ENCODE assay signal across 14 cellular contexts in genomic region chr20:32560482-32560988, GRCh38. TPM values are rescaled to one million over a fixed set of nuclear protein-coding genes. Genes with fewer than 3 reads are reported as not detected.
A peak's percentile ranks its signal among the peaks of the same experiment; 100 is the strongest.
DNase-seq lines count a peak whose midpoint lies in the region; ATAC-seq and TF ChIP-seq lines count a peak whose summit lies in the region.
"Had no signal": no experiment of that assay in that cellular context is flagged by ENCODE, and none has a peak within 500 bp of the region (broad histone marks: within the 10 kb centered on the region; RNA-seq: fewer than 3 reads in every experiment).

No MANE protein-coding gene starts in this region.

- H3K27me3 ChIP-seq in endodermal cell (ENCODE audit: control insufficient read depth, insufficient read depth, low read length, poor library complexity, severe bottlenecking) (no peaks in the 10 kb centered on the region), adrenal gland (no peaks in the 10 kb centered on the region)
- H3K27me3 ChIP-seq: body of pancreas, vagina had no signal

- no peaks in the 10 kb centered on the region for H3K36me3 Mint-ChIP-seq in activated naive CD4-positive, alpha-beta T cell treated with anti-CD3 and anti-CD28 coated beads, Interleukin-2, amount 10 ng/mL, durations not matched to agents 7 days and 5 days
- no peaks in the 10 kb centered on the region for H3K36me3 Mint-ChIP-seq in activated CD8-positive, alpha-beta T cell treated with anti-CD3 and anti-CD28 coated beads for 36 hours (ENCODE audit: low read depth)
- H3K36me3 Mint-ChIP-seq in endodermal cell (ENCODE audit: low read depth) (no peaks in the 10 kb centered on the region), Calu3 (ENCODE audit: insufficient read depth, unreplicated experiment) (peaks cover 11% of the 10 kb centered on the region)
- H3K36me3 Mint-ChIP-seq in stimulated activated memory B cell treated with anti-CD40 and anti-IgM and Interleukin-4, amounts not matched to agents 10 μg/mL and 1 μg/mL and 100 μg/mL, for 72 hours = peaks cover 5% of the 10 kb centered on the region

- CTCF ChIA-PET in activated naive CD4-positive, alpha-beta T cell treated with anti-CD3 and anti-CD28 coated beads, Interleukin-2, amount 10 ng/mL, durations not matched to agents 7 days and 5 days (lab: Charles Lee) = interaction anchor here (1.5 kb wide), 1 partner anchor 38 kb away, joined by 5 read pairs; no protein-coding TSS in a partner anchor
- CTCF ChIA-PET in activated CD8-positive, alpha-beta T cell treated with anti-CD3 and anti-CD28 coated beads for 36 hours (lab: Charles Lee) = no interaction called here
- CTCF ChIA-PET in Calu3 (lab: Charles Lee) = no interaction called here

- peaks cover 19% of the 10 kb centered on the region for H3K4me1 Mint-ChIP-seq in activated naive CD4-positive, alpha-beta T cell treated with anti-CD3 and anti-CD28 coated beads, Interleukin-2, amount 10 ng/mL, durations not matched to agents 7 days and 5 days
- peaks cover 54% of the 10 kb centered on the region for H3K4me1 Mint-ChIP-seq in activated CD8-positive, alpha-beta T cell treated with anti-CD3 and anti-CD28 coated beads for 36 hours (ENCODE audit: low read depth)
- H3K4me1 Mint-ChIP-seq in endodermal cell (peaks cover 31% of the 10 kb centered on the region), Calu3 (ENCODE audit: low read depth, unreplicated experiment) (no peaks in the 10 kb centered on the region)
- peaks cover 39% of the 10 kb centered on the region for H3K4me1 Mint-ChIP-seq in stimulated activated memory B cell treated with anti-CD40 and anti-IgM and Interleukin-4, amounts not matched to agents 10 μg/mL and 1 μg/mL and 100 μg/mL, for 72 hours

- no peak for TF ChIP-seq CTCF in activated CD8-positive, alpha-beta T cell treated with anti-CD3 and anti-CD28 coated beads for 36 hours (IDR thresholded peaks at IDR 0.05)
- no peak for TF ChIP-seq CTCF in endodermal cell (conservative IDR thresholded peaks at IDR 0.05)
- TF ChIP-seq CTCF in Calu3 (IDR thresholded peaks at IDR 0.05; ENCODE audit: unreplicated experiment) = no peak
- no peak for TF ChIP-seq CTCF in adrenal gland (IDR thresholded peaks at IDR 0.05)

- no peak overlapping the region for H3K4me3 Mint-ChIP-seq in activated naive CD4-positive, alpha-beta T cell treated with anti-CD3 and anti-CD28 coated beads, Interleukin-2, amount 10 ng/mL, durations not matched to agents 7 days and 5 days
- peak overlapping the region; percentile 54 for H3K4me3 Mint-ChIP-seq in activated CD8-positive, alpha-beta T cell treated with anti-CD3 and anti-CD28 coated beads for 36 hours
- H3K4me3 Mint-ChIP-seq in endodermal cell = no peak overlapping the region
- no peak overlapping the region for H3K4me3 Mint-ChIP-seq in stimulated activated memory B cell treated with anti-CD40 and anti-IgM and Interleukin-4, amounts not matched to agents 10 μg/mL and 1 μg/mL and 100 μg/mL, for 72 hours
- H3K4me3 Mint-ChIP-seq in Calu3 (ENCODE audit: low read depth, unreplicated experiment) = no peak overlapping the region
- H3K4me3 Mint-ChIP-seq: T-helper 2 cell treated with Interferon-gamma antibody and Interleukin-4, amounts not matched to agents 5 μg/mL and 100 μg/mL, for 36 hours had no signal

- H3K4me1 ChIP-seq in endodermal cell (ENCODE audit: control insufficient read depth, insufficient read depth, low read length) = peaks cover 5% of the 10 kb centered on the region
- peaks cover 0 to 31% of the 10 kb centered on the region in 2 donors for H3K4me1 ChIP-seq in adrenal gland (replicated peaks in 1 of 2)
- H3K4me1 ChIP-seq: psoas muscle had no signal

- no TSS peak for BruUV-seq in Calu3 (replicated peaks; lab: Mats Ljungman, UMichigan)

- H3K9ac ChIP-seq in endodermal cell (ENCODE audit: extremely low read depth, low read length, poor library complexity, severe bottlenecking) = no peak overlapping the region

- peak overlapping the region; percentile 9 for H3K27ac Mint-ChIP-seq in activated naive CD4-positive, alpha-beta T cell treated with anti-CD3 and anti-CD28 coated beads, Interleukin-2, amount 10 ng/mL, durations not matched to agents 7 days and 5 days
- peak overlapping the region; percentile 78 for H3K27ac Mint-ChIP-seq in activated CD8-positive, alpha-beta T cell treated with anti-CD3 and anti-CD28 coated beads for 36 hours
- H3K27ac Mint-ChIP-seq in endodermal cell = no peak overlapping the region
- H3K27ac Mint-ChIP-seq in stimulated activated memory B cell treated with anti-CD40 and anti-IgM and Interleukin-4, amounts not matched to agents 10 μg/mL and 1 μg/mL and 100 μg/mL, for 72 hours = peak overlapping the region; percentile 81
- no peak overlapping the region for H3K27ac Mint-ChIP-seq in Calu3 (ENCODE audit: unreplicated experiment)
- H3K27ac Mint-ChIP-seq: T-helper 2 cell treated with Interferon-gamma antibody and Interleukin-4, amounts not matched to agents 5 μg/mL and 100 μg/mL, for 36 hours had no signal

- 75 to 84% methylated on average over 8 to 9 of the region's 9 CpGs for WGBS in endodermal cell (ENCODE audit: insufficient coverage in 1 of 2, insufficient read length in 1 of 2), 2 experiments
- 74 to 100% (median 77%) methylated on average over 5 to 9 of the region's 9 CpGs for WGBS in adrenal gland, 4 donors

- POLR2A ChIA-PET in activated CD8-positive, alpha-beta T cell treated with anti-CD3 and anti-CD28 coated beads for 36 hours (lab: Charles Lee) = interaction anchor here (1.4 to 8.8 kb wide), 3 partner anchors 8 to 23 kb away, joined by 3 to 57 read pairs (median 7); no protein-coding TSS in a partner anchor

- H3K9me3 ChIP-seq in endodermal cell (ENCODE audit: control insufficient read depth, low read length) (no peaks in the 10 kb centered on the region), adrenal gland (replicated peaks in 1 of 3) (no peaks in the 10 kb centered on the region)
- H3K9me3 ChIP-seq: body of pancreas, psoas muscle, vagina had no signal

- H3K27ac ChIP-seq in endodermal cell (ENCODE audit: low read depth, low read length) = peak overlapping the region; percentile 80
- H3K27ac ChIP-seq in adrenal gland = peak overlapping the region in 1 of 5 donors; percentile 64
- H3K27ac ChIP-seq: body of pancreas, psoas muscle, vagina had no signal

- TF ChIP-seq POLR2A in adrenal gland (IDR thresholded peaks at IDR 0.05) = no peak

- no peaks in the 10 kb centered on the region for H3K9me3 Mint-ChIP-seq in activated naive CD4-positive, alpha-beta T cell treated with anti-CD3 and anti-CD28 coated beads, Interleukin-2, amount 10 ng/mL, durations not matched to agents 7 days and 5 days
- H3K9me3 Mint-ChIP-seq in activated CD8-positive, alpha-beta T cell treated with anti-CD3 and anti-CD28 coated beads for 36 hours = no peaks in the 10 kb centered on the region
- no peaks in the 10 kb centered on the region for H3K9me3 Mint-ChIP-seq in endodermal cell
- no peaks in the 10 kb centered on the region for H3K9me3 Mint-ChIP-seq in stimulated activated memory B cell treated with anti-CD40 and anti-IgM and Interleukin-4, amounts not matched to agents 10 μg/mL and 1 μg/mL and 100 μg/mL, for 72 hours
- no peaks in the 10 kb centered on the region for H3K9me3 Mint-ChIP-seq in Calu3 (ENCODE audit: low read depth, unreplicated experiment)
- H3K9me3 Mint-ChIP-seq: T-helper 2 cell treated with Interferon-gamma antibody and Interleukin-4, amounts not matched to agents 5 μg/mL and 100 μg/mL, for 36 hours had no signal

- ATAC-seq in activated CD8-positive, alpha-beta T cell treated with anti-CD3 and anti-CD28 coated beads for 36 hours = peak; percentile 3
- no peak for ATAC-seq in stimulated activated memory B cell treated with anti-CD40 and anti-IgM and Interleukin-4, amounts not matched to agents 10 μg/mL and 1 μg/mL and 100 μg/mL, for 72 hours
- ATAC-seq: body of pancreas, left colon, psoas muscle had no signal

- no peak for DNase-seq in activated naive CD4-positive, alpha-beta T cell treated with anti-CD3 and anti-CD28 coated beads, Interleukin-2, amount 10 ng/mL, durations not matched to agents 7 days and 5 days
- DNase-seq in activated naive CD4-positive, alpha-beta T cell (lab: John Stamatoyannopoulos, UW) = no peak
- DNase-seq in activated CD8-positive, alpha-beta T cell treated with anti-CD3 and anti-CD28 coated beads for 36 hours = no peak
- no peak for DNase-seq in endodermal cell
- no peak for DNase-seq in MV-4-11 (lab: John Stamatoyannopoulos, UW)
- no peak for DNase-seq in Calu3
- no peak for DNase-seq in adrenal gland
- DNase-seq: body of pancreas; effector memory CD4-positive, alpha-beta T cell; left colon; psoas muscle had no signal

- H3K36me3 ChIP-seq in endodermal cell (ENCODE audit: control insufficient read depth, insufficient read depth, low read length) (no peaks in the 10 kb centered on the region), adrenal gland (replicated peaks in 1 of 2) (no peaks in the 10 kb centered on the region)
- H3K36me3 ChIP-seq: vagina had no signal

- intact Hi-C loops in activated CD8-positive, alpha-beta T cell treated with anti-CD3 and anti-CD28 coated beads for 36 hours (cut with micrococcal nuclease) = no loop called here
- intact Hi-C loops in Calu3 (cut with micrococcal nuclease; ENCODE audit: unreplicated experiment) (no loop called here), adrenal gland (cut with DNase I) (no loop called here)

- H3K4me3 ChIP-seq in endodermal cell (ENCODE audit: low read length) = no peak overlapping the region
- no peak overlapping the region for H3K4me3 ChIP-seq in adrenal gland
- H3K4me3 ChIP-seq: body of pancreas, psoas muscle, vagina had no signal

- H3K27me3 Mint-ChIP-seq in activated naive CD4-positive, alpha-beta T cell treated with anti-CD3 and anti-CD28 coated beads, Interleukin-2, amount 10 ng/mL, durations not matched to agents 7 days and 5 days = no peaks in the 10 kb centered on the region
- H3K27me3 Mint-ChIP-seq in activated CD8-positive, alpha-beta T cell treated with anti-CD3 and anti-CD28 coated beads for 36 hours = no peaks in the 10 kb centered on the region
- no peaks in the 10 kb centered on the region for H3K27me3 Mint-ChIP-seq in endodermal cell (ENCODE audit: insufficient read depth)
- H3K27me3 Mint-ChIP-seq in stimulated activated memory B cell treated with anti-CD40 and anti-IgM and Interleukin-4, amounts not matched to agents 10 μg/mL and 1 μg/mL and 100 μg/mL, for 72 hours = peaks cover 10% of the 10 kb centered on the region
- peaks cover 64% of the 10 kb centered on the region for H3K27me3 Mint-ChIP-seq in Calu3 (ENCODE audit: unreplicated experiment)

RNA-seq across cellular contexts. Expression of gene NOL4L, which starts 24.6 kb away (rescaled TPM):
- total RNA-seq in activated CD8-positive, alpha-beta T cell treated with anti-CD3 and anti-CD28 coated beads for 36 hours = 10 to 100 TPM; 23.3 to 23.9 TPM
- total RNA-seq in endodermal cell = 10 to 100 TPM; 39.6 to 50.7 TPM
- polyA plus RNA-seq in endodermal cell (2013, experiment 1 of 2) = 44.8 TPM
- polyA plus RNA-seq in endodermal cell (2013, experiment 2 of 2) = 45.4 TPM
- 46.9 and 55.7 TPM in 2 replicates for total RNA-seq in Calu3 (2022)
- total RNA-seq in adrenal gland = 10 to 100 TPM in 7 of 8 donors, 1 to 10 TPM in 1; 9.7 to 30.4 (median 15.7) TPM
- 10 to 100 TPM in 2 of 3 donors, 1 to 10 TPM in 1; 6.4 to 29.8 (median 13.8) TPM for polyA plus RNA-seq in adrenal gland

Comparison
In these comparisons a context has a peak if more than half of its experiments do, and no peak if none do; other contexts are left out.
1. H3K27ac Mint-ChIP-seq: peak in activated naive CD4-positive, alpha-beta T cell treated with anti-CD3 and anti-CD28 coated beads, Interleukin-2, amount 10 ng/mL, durations not matched to agents 7 days and 5 days (single experiment), activated CD8-positive, alpha-beta T cell treated with anti-CD3 and anti-CD28 coated beads for 36 hours (single experiment) and stimulated activated memory B cell treated with anti-CD40 and anti-IgM and Interleukin-4, amounts not matched to agents 10 μg/mL and 1 μg/mL and 100 μg/mL, for 72 hours (single experiment); none in endodermal cell (single experiment) and Calu3 (single experiment).